Comparison of ENCODE assay signal across 8 cellular contexts in genomic region chr14:49584981-49585640, GRCh38. TPM values are rescaled to one million over a fixed set of nuclear protein-coding genes. Genes with fewer than 3 reads are reported as not detected.
DNase-seq lines count a peak whose midpoint lies in the region; ATAC-seq and TF ChIP-seq lines count a peak whose summit lies in the region.
"Not testable (repeated sequence)": the region's sequence is repeated elsewhere in the genome, so short reads cannot be mapped to it uniquely, and the experiment has no call there.

No MANE protein-coding gene starts in this region.

- H3K27ac Mint-ChIP-seq in CD8-positive, alpha-beta memory T cell, result peak overlapping the region; percentile 92 to 100 (median 98)
- H3K27ac Mint-ChIP-seq in T-helper 17 cell (peak overlapping the region; percentile 96), endothelial cell (ENCODE audit: unreplicated experiment) (peak overlapping the region; percentile 92)
- H3K27ac Mint-ChIP-seq in activated naive CD4-positive, alpha-beta T cell treated with anti-CD3 and anti-CD28 coated beads, Interleukin-2, amount 50 U/mL, for 72 hours, result peak overlapping the region; percentile 99

- not testable (repeated sequence) for DNase-seq in CD8-positive, alpha-beta memory T cell; T-helper 17 cell; activated naive CD4-positive, alpha-beta T cell treated with anti-CD3 and anti-CD28 coated beads, Interleukin-2, amount 50 U/mL, for 72 hours (ENCODE audit: low spot score in 2 of 2); kidney epithelial cell (ENCODE audit: low read depth); osteoblast (ENCODE audit: insufficient read length, low spot score, missing footprints)
- DNase-seq in endothelial cell (ENCODE audit: low spot score), result peak; percentile 23

- peak overlapping the region; percentile 97 for H3K27ac ChIP-seq in CD8-positive, alpha-beta memory T cell (ENCODE audit: low read depth, low read length)
- H3K27ac ChIP-seq in KOPT-K1 (ENCODE audit: low read depth, low read length, poor library complexity, severe bottlenecking) (peak overlapping the region; percentile 92), osteoblast (ENCODE audit: low read depth, low read length) (peak overlapping the region; percentile 93), subcutaneous abdominal adipose tissue (ENCODE audit: low read depth, low read length) (peak overlapping the region; percentile 94)

- CTCF ChIA-PET in CD8-positive, alpha-beta memory T cell (lab: Charles Lee), result interaction anchor here (1.0 to 4.7 kb wide), 11 partner anchors 10 to 278 kb away, joined by 3 to 44 read pairs (median 6); partner anchors contain the start of genes DNAAF2, KLHDC2, LRR1 and MGAT2

- peaks cover 30% of the 10 kb centered on the region for H4K20me1 ChIP-seq in osteoblast (ENCODE audit: insufficient read depth, low read length)

- H3K79me2 ChIP-seq in osteoblast (ENCODE audit: insufficient read depth, low read length), result peaks cover 57% of the 10 kb centered on the region

- H3K9ac ChIP-seq in subcutaneous abdominal adipose tissue (ENCODE audit: low read length in 5 of 5), result peak overlapping the region; percentile 81 to 95 (median 90)

- not testable (repeated sequence) for H3K9me3 ChIP-seq in CD8-positive, alpha-beta memory T cell (ENCODE audit: low read length); KOPT-K1 (ENCODE audit: insufficient read depth, low read length, poor library complexity, severe bottlenecking); T-helper 17 cell (ENCODE audit: control insufficient read depth, low read length, poor library complexity, severe bottlenecking); osteoblast (ENCODE audit: low read depth, low read length); subcutaneous abdominal adipose tissue (ENCODE audit: control insufficient read depth in 5 of 5, low read length in 5 of 5)

- ATAC-seq in T-helper 17 cell; activated naive CD4-positive, alpha-beta T cell treated with anti-CD3 and anti-CD28 coated beads, Interleukin-2, amount 50 U/mL, for 72 hours: not testable (repeated sequence)

- H3K36me3 Mint-ChIP-seq in CD8-positive, alpha-beta memory T cell, result peaks cover 10 to 57% (median 20%) of the 10 kb centered on the region in 3 donors
- H3K36me3 Mint-ChIP-seq in T-helper 17 cell (ENCODE audit: low read depth), result not testable (repeated sequence)
- H3K36me3 Mint-ChIP-seq in activated naive CD4-positive, alpha-beta T cell treated with anti-CD3 and anti-CD28 coated beads, Interleukin-2, amount 50 U/mL, for 72 hours, result peaks cover 34 to 54% of the 10 kb centered on the region in 2 donors
- peaks cover 39% of the 10 kb centered on the region for H3K36me3 Mint-ChIP-seq in endothelial cell (ENCODE audit: low read depth, unreplicated experiment)

- H3K27me3 Mint-ChIP-seq in CD8-positive, alpha-beta memory T cell; T-helper 17 cell: not testable (repeated sequence)
- H3K27me3 Mint-ChIP-seq in endothelial cell (ENCODE audit: unreplicated experiment), result peaks cover 32% of the 10 kb centered on the region

- peak overlapping the region; percentile 82 for H3K4me2 ChIP-seq in osteoblast (ENCODE audit: insufficient read depth, low read length)

- not testable (repeated sequence) for H2AFZ ChIP-seq in osteoblast (ENCODE audit: low read length)

- peaks cover 54 to 67% (median 57%) of the 10 kb centered on the region in 3 donors for H3K4me1 Mint-ChIP-seq in CD8-positive, alpha-beta memory T cell
- H3K4me1 Mint-ChIP-seq in T-helper 17 cell, result peaks cover 42% of the 10 kb centered on the region
- peaks cover 30% of the 10 kb centered on the region for H3K4me1 Mint-ChIP-seq in endothelial cell (ENCODE audit: unreplicated experiment)

- H3K36me3 ChIP-seq in CD8-positive, alpha-beta memory T cell (ENCODE audit: insufficient read depth, low read length), result peaks cover 12% of the 10 kb centered on the region
- H3K36me3 ChIP-seq in KOPT-K1 (ENCODE audit: insufficient read depth, low read length), result peaks cover 50% of the 10 kb centered on the region
- not testable (repeated sequence) for H3K36me3 ChIP-seq in kidney epithelial cell (ENCODE audit: control insufficient read depth, insufficient read depth, low read length)
- H3K36me3 ChIP-seq in osteoblast (ENCODE audit: insufficient read depth, low read length), result peaks cover 31% of the 10 kb centered on the region
- peaks cover 5 to 17% (median 14%) of the 10 kb centered on the region in 5 donors for H3K36me3 ChIP-seq in subcutaneous abdominal adipose tissue (ENCODE audit: control insufficient read depth in 5 of 5, insufficient read depth in 5 of 5, low read length in 5 of 5)

- peaks cover 36% of the 10 kb centered on the region for H3K4me1 ChIP-seq in CD8-positive, alpha-beta memory T cell (ENCODE audit: insufficient read depth, low read length)
- H3K4me1 ChIP-seq in osteoblast (ENCODE audit: insufficient read depth, low read length) (peaks cover 21% of the 10 kb centered on the region), subcutaneous abdominal adipose tissue (ENCODE audit: control insufficient read depth in 5 of 5, insufficient read depth in 5 of 5, low read length in 5 of 5) (peaks cover 0 to 25% (median 18%) of the 10 kb centered on the region in 5 donors)

- H3K4me3 Mint-ChIP-seq in CD8-positive, alpha-beta memory T cell, result peak overlapping the region; percentile 87 to 96 (median 92)
- H3K4me3 Mint-ChIP-seq in T-helper 17 cell (peak overlapping the region; percentile 97), endothelial cell (ENCODE audit: unreplicated experiment) (peak overlapping the region; percentile 98)

- H3K4me3 ChIP-seq in CD8-positive, alpha-beta memory T cell (ENCODE audit: low read length), result peak overlapping the region; percentile 84
- H3K4me3 ChIP-seq in kidney epithelial cell (ENCODE audit: low read depth, low read length) (peak overlapping the region; percentile 80), osteoblast (ENCODE audit: insufficient read depth, low read length) (peak overlapping the region; percentile 93), subcutaneous abdominal adipose tissue (ENCODE audit: low read depth in 1 of 5, low read length in 5 of 5) (peak overlapping the region; percentile 89 to 99 (median 97))

- POLR2A ChIA-PET in CD8-positive, alpha-beta memory T cell (lab: Charles Lee), result interaction anchor here (0.6 to 4.5 kb wide), 8 partner anchors 9 to 278 kb away, joined by 4 to 82 read pairs (median 14); partner anchors contain the start of genes DNAAF2, KLHDC2, LRR1 and MGAT2

- not testable (repeated sequence) for H3K27me3 ChIP-seq in CD8-positive, alpha-beta memory T cell (ENCODE audit: insufficient read depth, low read length, poor library complexity, severe bottlenecking); kidney epithelial cell (ENCODE audit: control insufficient read depth, insufficient read depth, low read length); osteoblast (ENCODE audit: insufficient read depth, low read length); subcutaneous abdominal adipose tissue (ENCODE audit: control insufficient read depth in 5 of 5, insufficient read depth in 4 of 5, low read length in 5 of 5)

- H3K9me3 Mint-ChIP-seq in CD8-positive, alpha-beta memory T cell; activated naive CD4-positive, alpha-beta T cell treated with anti-CD3 and anti-CD28 coated beads, Interleukin-2, amount 50 U/mL, for 72 hours; endothelial cell (ENCODE audit: unreplicated experiment): not testable (repeated sequence)

- TF ChIP-seq CTCF in endothelial cell (IDR thresholded peaks at IDR 0.05; ENCODE audit: unreplicated experiment); kidney epithelial cell (IDR thresholded peaks at IDR 0.05; ENCODE audit: insufficient read depth, low read length, poor library complexity, severe bottlenecking); osteoblast (IDR thresholded peaks at IDR 0.05; ENCODE audit: extremely low read depth, low read depth, low read length): not testable (repeated sequence)

RNA-seq across cellular contexts. Expression of gene RPS29, which starts 1.1 kb away (rescaled TPM):
- total RNA-seq in CD8-positive, alpha-beta memory T cell, result 1,000 to 10,000 TPM; 1,908 to 2,102 TPM
- 8,830 TPM for polyA plus RNA-seq in CD8-positive, alpha-beta memory T cell
- total RNA-seq in T-helper 17 cell, result 1,000 to 10,000 TPM; 3,969 to 4,133 TPM
- 1,000 to 10,000 TPM; 2,240 to 2,407 TPM for total RNA-seq in activated naive CD4-positive, alpha-beta T cell treated with anti-CD3 and anti-CD28 coated beads, Interleukin-2, amount 50 U/mL, for 72 hours
- total RNA-seq in endothelial cell (ENCODE audit: unreplicated experiment), result 2,246 TPM
- 11,881 and 16,427 TPM in 2 replicates for total RNA-seq in kidney epithelial cell
- total RNA-seq in osteoblast, result 3,421 and 4,153 TPM in 2 replicates

RNA-seq across cellular contexts. Expression of gene LRR1, which starts 13.6 kb away (rescaled TPM):
- 10 to 100 TPM; 51.1 to 52.2 TPM for total RNA-seq in CD8-positive, alpha-beta memory T cell
- polyA plus RNA-seq in CD8-positive, alpha-beta memory T cell, result 13.0 TPM
- total RNA-seq in T-helper 17 cell (10 to 100 TPM in 1 of 2 donors, 1 to 10 TPM in 1; 7.4 to 10.3 TPM), endothelial cell (ENCODE audit: unreplicated experiment) (12.9 TPM), kidney epithelial cell (7.5 and 12.4 TPM in 2 replicates), osteoblast (7.6 and 16.2 TPM in 2 replicates)
- total RNA-seq in activated naive CD4-positive, alpha-beta T cell treated with anti-CD3 and anti-CD28 coated beads, Interleukin-2, amount 50 U/mL, for 72 hours, result 10 to 100 TPM; 23.3 to 47.4 TPM

RNA-seq across cellular contexts. Expression of gene RPL36AL, which starts 35.3 kb away (rescaled TPM):
- 100 to 1,000 TPM; 236 to 273 TPM for total RNA-seq in CD8-positive, alpha-beta memory T cell
- polyA plus RNA-seq in CD8-positive, alpha-beta memory T cell, result 709 TPM
- 100 to 1,000 TPM; 209 to 250 TPM for total RNA-seq in T-helper 17 cell
- total RNA-seq in activated naive CD4-positive, alpha-beta T cell treated with anti-CD3 and anti-CD28 coated beads, Interleukin-2, amount 50 U/mL, for 72 hours, result 100 to 1,000 TPM; 206 to 219 TPM
- total RNA-seq in endothelial cell (ENCODE audit: unreplicated experiment), result 186 TPM
- total RNA-seq in kidney epithelial cell, result 168 and 258 TPM in 2 replicates
- total RNA-seq in osteoblast, result 181 and 192 TPM in 2 replicates

RNA-seq across cellular contexts. Expression of gene MGAT2, which starts 35.5 kb away (rescaled TPM):
- total RNA-seq in CD8-positive, alpha-beta memory T cell, result 10 to 100 TPM; 57.7 to 60.2 TPM
- polyA plus RNA-seq in CD8-positive, alpha-beta memory T cell, result 49.1 TPM
- total RNA-seq in T-helper 17 cell (10 to 100 TPM; 30.0 to 34.5 TPM), endothelial cell (ENCODE audit: unreplicated experiment) (47.0 TPM), kidney epithelial cell (38.5 and 45.2 TPM in 2 replicates), osteoblast (63.0 and 63.1 TPM in 2 replicates)
- total RNA-seq in activated naive CD4-positive, alpha-beta T cell treated with anti-CD3 and anti-CD28 coated beads, Interleukin-2, amount 50 U/mL, for 72 hours, result 10 to 100 TPM; 30.6 to 37.2 TPM

RNA-seq across cellular contexts. Expression of gene DNAAF2, which starts 49.9 kb away (rescaled TPM):
- total RNA-seq in CD8-positive, alpha-beta memory T cell, result 10 to 100 TPM; 17.6 to 18.2 TPM
- 21.7 TPM for polyA plus RNA-seq in CD8-positive, alpha-beta memory T cell
- 10 to 100 TPM; 25.7 to 34.0 TPM for total RNA-seq in T-helper 17 cell
- total RNA-seq in activated naive CD4-positive, alpha-beta T cell treated with anti-CD3 and anti-CD28 coated beads, Interleukin-2, amount 50 U/mL, for 72 hours, result 1 to 10 TPM; 7.2 to 8.0 TPM
- total RNA-seq in endothelial cell (ENCODE audit: unreplicated experiment), result 8.6 TPM
- 22.9 and 23.8 TPM in 2 replicates for total RNA-seq in kidney epithelial cell
- total RNA-seq in osteoblast, result 9.8 and 10.0 TPM in 2 replicates
